ENCODE assay signal across 9 cellular contexts in genomic region chr10:16519908-16520861, GRCh38. TPM values are rescaled to one million over a fixed set of nuclear protein-coding genes. Genes with fewer than 3 reads are reported as not detected.
DNase-seq lines count a peak whose midpoint lies in the region; ATAC-seq and TF ChIP-seq lines count a peak whose summit lies in the region.
"Had no signal": no experiment of that assay in that cellular context is flagged by ENCODE, and none has a peak within 500 bp of the region (broad histone marks: within the 10 kb centered on the region; RNA-seq: fewer than 3 reads in every experiment).

No MANE protein-coding gene starts in this region.

- H3K27me3 ChIP-seq in thyroid gland (no peaks in the 10 kb centered on the region), gastrocnemius medialis (peaks cover 13 to 31% (median 24%) of the 10 kb centered on the region in 3 donors)

- ATAC-seq in WTC11 (peak; percentile 23), GM18873 (IDR thresholded peaks at IDR 0.05; ENCODE audit: low FRiP score, unreplicated experiment) (no peak), gastrocnemius medialis (no peak)

- intact Hi-C loops in thyroid gland (cut with DNase I), result no loop called here
- intact Hi-C loops in gastrocnemius medialis (cut with DNase I; ENCODE audit: low total_unique reads), result no loop called here

- no peak for TF ChIP-seq POLR2A in thyroid gland (IDR thresholded peaks at IDR 0.05)
- TF ChIP-seq POLR2A in gastrocnemius medialis (IDR thresholded peaks at IDR 0.05), result no peak

- H3K4me3 Mint-ChIP-seq in WTC11, result peak overlapping the region; percentile 86

- in situ Hi-C loops in gastrocnemius medialis (cut with MboI; ENCODE audit: low sequenced_read_pairs in 4 of 4), result no loop called here

- CTCF ChIA-PET in WTC11 (lab: Charles Lee), result interaction anchor here (0.5 to 4.4 kb wide), 6 partner anchors 83 to 780 kb away, joined by 3 to 22 read pairs (median 5); no protein-coding TSS in a partner anchor

- H3K4me3 ChIP-seq in HFF-Myc (replicated peaks; ENCODE audit: low read depth, low read length) (peak overlapping the region; percentile 30; the same call in 1 of the 2 replicates), iPS-18c (ENCODE audit: insufficient read depth, low read depth, low read length) (peak overlapping the region; percentile 66), thyroid gland (replicated peaks in 1 of 3) (peak overlapping the region in 2 of 3 donors; percentile 38 to 43), gastrocnemius medialis (peak overlapping the region in 1 of 4 donors; percentile 42)

- no peak for TF ChIP-seq CTCF in HFF-Myc (IDR thresholded peaks at IDR 0.05; ENCODE audit: low read depth, low read length, missing control alignments)
- no peak for TF ChIP-seq CTCF in WTC11 (IDR thresholded peaks at IDR 0.05)
- TF ChIP-seq CTCF in thyroid gland (IDR thresholded peaks at IDR 0.05), result no peak
- no peak for TF ChIP-seq CTCF in gastrocnemius medialis (IDR thresholded peaks at IDR 0.05 in 4 of 5, conservative IDR thresholded peaks at IDR 0.05 in 1 of 5)

- H3K9me3 Mint-ChIP-seq in WTC11, result no peaks in the 10 kb centered on the region

- H3K27me3 Mint-ChIP-seq in WTC11 (ENCODE audit: low read depth), result peaks cover 54% of the 10 kb centered on the region

- 4 to 11% methylated on average over 28 to 54 of the region's 104 CpGs for WGBS in thyroid gland, 2 donors

- H3K9me3 ChIP-seq in iPS-18c (ENCODE audit: control insufficient read depth, insufficient read depth, low read length) (no peaks in the 10 kb centered on the region), thyroid gland (no peaks in the 10 kb centered on the region), gastrocnemius medialis (no peaks in the 10 kb centered on the region)

- no peak overlapping the region for H3K27ac Mint-ChIP-seq in WTC11

- peaks cover 7 to 14% of the 10 kb centered on the region in 2 donors for H3K4me1 ChIP-seq in thyroid gland
- no peaks in the 10 kb centered on the region for H3K4me1 ChIP-seq in gastrocnemius medialis

- DNase-seq in NCI-H510A (lab: John Stamatoyannopoulos, UW), result peak; percentile 2
- no peak for DNase-seq in NCI-H510A treated with DMSO at 0.1 percent for 48 hours (lab: John Stamatoyannopoulos, UW)
- DNase-seq in HFF-Myc (ENCODE audit: extremely low read depth, low read depth), result no peak
- peak; percentile 27 for DNase-seq in WTC11 (ENCODE audit: low spot score)
- DNase-seq in thyroid gland, result peak in 1 of 2 donors; percentile 10
- DNase-seq in gastrocnemius medialis, result no peak

- POLR2A ChIA-PET in WTC11 (lab: Charles Lee), result no interaction called here

- H3K27ac ChIP-seq in thyroid gland (no peak overlapping the region), gastrocnemius medialis (no peak overlapping the region)

- H3K36me3 ChIP-seq in thyroid gland (no peaks in the 10 kb centered on the region), gastrocnemius medialis (no peaks in the 10 kb centered on the region)

- H3K4me1 Mint-ChIP-seq in WTC11, result peaks cover 25% of the 10 kb centered on the region

- no peaks in the 10 kb centered on the region for H3K36me3 Mint-ChIP-seq in WTC11

TF ChIP-seq in WTC11, 78 proteins besides CTCF, POLR2A, EP300 and RAD21 (continues in another document):
- TF ChIP-seq ATF1 (CRISPR knock-in tag; IDR thresholded peaks at IDR 0.05) (no peak), USF1 (CRISPR knock-in tag; IDR thresholded peaks at IDR 0.05) (no peak), NR2C2 (CRISPR knock-in tag; IDR thresholded peaks at IDR 0.05) (no peak), ELF4 (CRISPR knock-in tag; IDR thresholded peaks at IDR 0.05; ENCODE audit: low read depth) (no peak), ZNF263 (CRISPR knock-in tag; IDR thresholded peaks at IDR 0.05; ENCODE audit: low read depth) (no peak), RELA (CRISPR knock-in tag; IDR thresholded peaks at IDR 0.05; ENCODE audit: borderline replicate concordance) (no peak), HMGXB4 (CRISPR knock-in tag; IDR thresholded peaks at IDR 0.05) (peak; percentile 26; the same call in 1 of the 2 replicates), ZNF423 (CRISPR knock-in tag; IDR thresholded peaks at IDR 0.05) (peak; percentile 70), ZNF416 (CRISPR knock-in tag; IDR thresholded peaks at IDR 0.05) (no peak), MAX (CRISPR knock-in tag; IDR thresholded peaks at IDR 0.05) (0 out of 2 replicates have a peak, but pooled peaks have one; percentile 8), TEAD4 (CRISPR knock-in tag; IDR thresholded peaks at IDR 0.05) (no peak), AFF4 (CRISPR knock-in tag; IDR thresholded peaks at IDR 0.05; ENCODE audit: borderline replicate concordance) (no peak), E2F5 (CRISPR knock-in tag; IDR thresholded peaks at IDR 0.05) (0 out of 2 replicates have a peak, but pooled peaks have one; percentile 29), CREB1 (CRISPR knock-in tag; IDR thresholded peaks at IDR 0.05) (no peak), IRF1 (CRISPR knock-in tag; IDR thresholded peaks at IDR 0.05) (no peak)

RNA-seq across cellular contexts. Expression of gene C1QL3, which starts 1.5 kb away (rescaled TPM):
- total RNA-seq in WTC11 (2021) (1.7 to 2.6 TPM (median 2.2 TPM) in 3 replicates), thyroid gland (under 1 TPM in 1 of 4 donors, not detected in 3; 0.33 TPM), gastrocnemius medialis (not detected)
- total RNA-seq: lung microvascular endothelial cell had no signal

Comparison
In these comparisons a context has a peak if more than half of its experiments do, and no peak if none do; other contexts are left out.
1. DNase-seq: peak in NCI-H510A (single experiment) and WTC11 (single experiment); none in NCI-H510A treated with DMSO at 0.1 percent for 48 hours (single experiment), HFF-Myc (single experiment) and gastrocnemius medialis (0 of 2).